Comparison of ENCODE assay signal across 1 cellular context in genomic region chr2:113818382-113818951, GRCh38.
TF ChIP-seq lines count a peak whose summit lies in the region.

No MANE protein-coding gene starts in this region.

TF ChIP-seq in K562, 482 proteins besides CTCF, POLR2A, EP300 and RAD21 (continued from another document and continues in another):
- TF ChIP-seq DEAF1 (CRISPR knock-in tag; IDR thresholded peaks at IDR 0.05), result no peak
- no peak for TF ChIP-seq COPS2 (conservative IDR thresholded peaks at IDR 0.05)
- no peak for TF ChIP-seq CHD1 (IDR thresholded peaks at IDR 0.05; ENCODE audit: low read length)
- no peak for TF ChIP-seq ETV5 (CRISPR knock-in tag; IDR thresholded peaks at IDR 0.05; ENCODE audit: low read depth)
- no peak for TF ChIP-seq NCOA2 (IDR thresholded peaks at IDR 0.05; ENCODE audit: partially characterized antibody in 2 of 2)
- TF ChIP-seq, protein P1, sequence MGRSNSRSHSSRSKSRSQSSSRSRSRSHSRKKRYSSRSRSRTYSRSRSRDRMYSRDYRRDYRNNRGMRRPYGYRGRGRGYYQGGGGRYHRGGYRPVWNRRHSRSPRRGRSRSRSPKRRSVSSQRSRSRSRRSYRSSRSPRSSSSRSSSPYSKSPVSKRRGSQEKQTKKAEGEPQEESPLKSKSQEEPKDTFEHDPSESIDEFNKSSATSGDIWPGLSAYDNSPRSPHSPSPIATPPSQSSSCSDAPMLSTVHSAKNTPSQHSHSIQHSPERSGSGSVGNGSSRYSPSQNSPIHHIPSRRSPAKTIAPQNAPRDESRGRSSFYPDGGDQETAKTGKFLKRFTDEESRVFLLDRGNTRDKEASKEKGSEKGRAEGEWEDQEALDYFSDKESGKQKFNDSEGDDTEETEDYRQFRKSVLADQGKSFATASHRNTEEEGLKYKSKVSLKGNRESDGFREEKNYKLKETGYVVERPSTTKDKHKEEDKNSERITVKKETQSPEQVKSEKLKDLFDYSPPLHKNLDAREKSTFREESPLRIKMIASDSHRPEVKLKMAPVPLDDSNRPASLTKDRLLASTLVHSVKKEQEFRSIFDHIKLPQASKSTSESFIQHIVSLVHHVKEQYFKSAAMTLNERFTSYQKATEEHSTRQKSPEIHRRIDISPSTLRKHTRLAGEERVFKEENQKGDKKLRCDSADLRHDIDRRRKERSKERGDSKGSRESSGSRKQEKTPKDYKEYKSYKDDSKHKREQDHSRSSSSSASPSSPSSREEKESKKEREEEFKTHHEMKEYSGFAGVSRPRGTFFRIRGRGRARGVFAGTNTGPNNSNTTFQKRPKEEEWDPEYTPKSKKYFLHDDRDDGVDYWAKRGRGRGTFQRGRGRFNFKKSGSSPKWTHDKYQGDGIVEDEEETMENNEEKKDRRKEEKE (IDR thresholded peaks at IDR 0.05; ENCODE audit: borderline replicate concordance in 1 of 2, control insufficient read depth in 1 of 2, low read depth in 2 of 2, low read length in 1 of 2), result no peak
- TF ChIP-seq RBFOX2 (IDR thresholded peaks at IDR 0.05; ENCODE audit: low read depth, low read length), result no peak
- TF ChIP-seq, protein P2, sequence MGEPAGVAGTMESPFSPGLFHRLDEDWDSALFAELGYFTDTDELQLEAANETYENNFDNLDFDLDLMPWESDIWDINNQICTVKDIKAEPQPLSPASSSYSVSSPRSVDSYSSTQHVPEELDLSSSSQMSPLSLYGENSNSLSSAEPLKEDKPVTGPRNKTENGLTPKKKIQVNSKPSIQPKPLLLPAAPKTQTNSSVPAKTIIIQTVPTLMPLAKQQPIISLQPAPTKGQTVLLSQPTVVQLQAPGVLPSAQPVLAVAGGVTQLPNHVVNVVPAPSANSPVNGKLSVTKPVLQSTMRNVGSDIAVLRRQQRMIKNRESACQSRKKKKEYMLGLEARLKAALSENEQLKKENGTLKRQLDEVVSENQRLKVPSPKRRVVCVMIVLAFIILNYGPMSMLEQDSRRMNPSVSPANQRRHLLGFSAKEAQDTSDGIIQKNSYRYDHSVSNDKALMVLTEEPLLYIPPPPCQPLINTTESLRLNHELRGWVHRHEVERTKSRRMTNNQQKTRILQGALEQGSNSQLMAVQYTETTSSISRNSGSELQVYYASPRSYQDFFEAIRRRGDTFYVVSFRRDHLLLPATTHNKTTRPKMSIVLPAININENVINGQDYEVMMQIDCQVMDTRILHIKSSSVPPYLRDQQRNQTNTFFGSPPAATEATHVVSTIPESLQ (CRISPR knock-in tag; IDR thresholded peaks at IDR 0.05), result no peak
- peak; percentile 47; the same call in 1 of the 2 replicates for TF ChIP-seq CTBP1 (IDR thresholded peaks at IDR 0.05; ENCODE audit: borderline replicate concordance)
- TF ChIP-seq BDP1 (IDR thresholded peaks at IDR 0.05; ENCODE audit: insufficient read depth, insufficient read length), result no peak
- TF ChIP-seq OTX1 (CRISPR knock-in tag; IDR thresholded peaks at IDR 0.05), result no peak
- TF ChIP-seq TEAD1 (CRISPR knock-in tag; IDR thresholded peaks at IDR 0.05), result peak in 1 of 2 experiments; percentile 40; a peak in 1 of 4 replicates
- no peak for TF ChIP-seq BRD4 (IDR thresholded peaks at IDR 0.05)
- TF ChIP-seq POLR3A (IDR thresholded peaks at IDR 0.05; ENCODE audit: borderline replicate concordance, extremely low read depth, insufficient read depth, insufficient read length), result no peak
- TF ChIP-seq, protein P3, sequence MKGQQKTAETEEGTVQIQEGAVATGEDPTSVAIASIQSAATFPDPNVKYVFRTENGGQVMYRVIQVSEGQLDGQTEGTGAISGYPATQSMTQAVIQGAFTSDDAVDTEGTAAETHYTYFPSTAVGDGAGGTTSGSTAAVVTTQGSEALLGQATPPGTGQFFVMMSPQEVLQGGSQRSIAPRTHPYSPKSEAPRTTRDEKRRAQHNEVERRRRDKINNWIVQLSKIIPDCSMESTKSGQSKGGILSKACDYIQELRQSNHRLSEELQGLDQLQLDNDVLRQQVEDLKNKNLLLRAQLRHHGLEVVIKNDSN (CRISPR knock-in tag; IDR thresholded peaks at IDR 0.05), result no peak
- TF ChIP-seq CUX1 (CRISPR knock-in tag; IDR thresholded peaks at IDR 0.05), result no peak
- TF ChIP-seq MED1 (CRISPR knock-in tag; IDR thresholded peaks at IDR 0.05; ENCODE audit: borderline replicate concordance), result no peak
- peak; percentile 86 for TF ChIP-seq ATF3 (IDR thresholded peaks at IDR 0.05)
- TF ChIP-seq ATF3 (CRISPR knock-in tag; conservative IDR thresholded peaks at IDR 0.05), result 0 out of 2 replicates have a peak, but pooled peaks have one; percentile 14
- 0 out of 2 replicates have a peak, but pooled peaks have one; percentile 8 for TF ChIP-seq ETV1 (tag; conservative IDR thresholded peaks at IDR 0.05; ENCODE audit: low read depth)
- TF ChIP-seq DPF2 (IDR thresholded peaks at IDR 0.05), result peak; percentile 29; the same call in 1 of the 2 replicates
- TF ChIP-seq ZNF561 (CRISPR knock-in tag; conservative IDR thresholded peaks at IDR 0.05), result no peak
- peak; percentile 51 for TF ChIP-seq TEAD4 (IDR thresholded peaks at IDR 0.05; ENCODE audit: low read length)
- no peak for TF ChIP-seq TEAD4 (CRISPR knock-in tag; IDR thresholded peaks at IDR 0.05; ENCODE audit: borderline replicate concordance)
- TF ChIP-seq NONO (IDR thresholded peaks at IDR 0.05; ENCODE audit: low read depth in 2 of 2, low read length in 1 of 2), result no peak
- no peak for TF ChIP-seq ZNF609 (CRISPR knock-in tag; IDR thresholded peaks at IDR 0.05; ENCODE audit: borderline replicate concordance)
- peak; percentile 48; the same call in 1 of the 2 replicates for TF ChIP-seq SMARCA4 (IDR thresholded peaks at IDR 0.05)
- no peak for TF ChIP-seq ILF3 (IDR thresholded peaks at IDR 0.05; ENCODE audit: borderline replicate concordance)
- TF ChIP-seq SMAD4 (CRISPR knock-in tag; conservative IDR thresholded peaks at IDR 0.05), result 0 out of 2 replicates have a peak, but pooled peaks have one; percentile 30
- TF ChIP-seq MYC (IDR thresholded peaks at IDR 0.05; ENCODE audit: low read depth, low read length), result no peak
- TF ChIP-seq MYC (CRISPR knock-in tag; IDR thresholded peaks at IDR 0.05; ENCODE audit: borderline replicate concordance, low read depth), result no peak
- no peak for TF ChIP-seq LEF1 (IDR thresholded peaks at IDR 0.05)
- TF ChIP-seq CEBPZ (IDR thresholded peaks at IDR 0.05; ENCODE audit: borderline replicate concordance, low read depth, low read length), result no peak
- no peak for TF ChIP-seq MCM7 (IDR thresholded peaks at IDR 0.05)
- TF ChIP-seq, protein P4, sequence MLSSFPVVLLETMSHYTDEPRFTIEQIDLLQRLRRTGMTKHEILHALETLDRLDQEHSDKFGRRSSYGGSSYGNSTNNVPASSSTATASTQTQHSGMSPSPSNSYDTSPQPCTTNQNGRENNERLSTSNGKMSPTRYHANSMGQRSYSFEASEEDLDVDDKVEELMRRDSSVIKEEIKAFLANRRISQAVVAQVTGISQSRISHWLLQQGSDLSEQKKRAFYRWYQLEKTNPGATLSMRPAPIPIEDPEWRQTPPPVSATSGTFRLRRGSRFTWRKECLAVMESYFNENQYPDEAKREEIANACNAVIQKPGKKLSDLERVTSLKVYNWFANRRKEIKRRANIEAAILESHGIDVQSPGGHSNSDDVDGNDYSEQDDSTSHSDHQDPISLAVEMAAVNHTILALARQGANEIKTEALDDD (IDR thresholded peaks at IDR 0.05), result no peak
